ENCODE assay signal across 1 cellular context in the genomic region with DNA sequence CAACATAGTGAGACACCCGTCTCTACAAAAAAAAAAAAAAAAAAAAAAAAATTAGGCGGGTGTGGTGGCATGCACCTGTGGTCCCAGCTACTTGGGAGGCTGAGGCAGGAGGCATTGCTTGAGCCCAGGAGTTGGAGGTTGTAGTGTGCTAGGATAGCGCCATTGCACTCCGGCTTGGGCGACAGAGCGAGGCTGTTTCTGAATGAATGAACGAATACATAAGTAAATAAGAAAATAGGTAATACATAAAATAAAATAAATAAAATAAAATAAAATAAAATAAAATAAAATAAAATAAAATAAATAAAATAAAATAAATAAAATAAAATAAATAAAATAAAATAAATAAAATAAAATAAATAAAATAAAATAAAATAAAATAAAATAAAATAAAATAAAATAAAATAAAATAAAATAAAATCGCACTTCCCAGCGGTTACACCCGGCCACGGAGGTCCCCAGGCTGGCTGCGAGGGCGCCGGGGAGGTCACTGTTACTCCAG.
TF ChIP-seq lines count a peak whose summit lies in the region.

No MANE protein-coding gene starts in this region.

TF ChIP-seq in GM12878, 131 proteins besides CTCF, POLR2A, EP300 and RAD21:
- TF ChIP-seq, protein P1, sequence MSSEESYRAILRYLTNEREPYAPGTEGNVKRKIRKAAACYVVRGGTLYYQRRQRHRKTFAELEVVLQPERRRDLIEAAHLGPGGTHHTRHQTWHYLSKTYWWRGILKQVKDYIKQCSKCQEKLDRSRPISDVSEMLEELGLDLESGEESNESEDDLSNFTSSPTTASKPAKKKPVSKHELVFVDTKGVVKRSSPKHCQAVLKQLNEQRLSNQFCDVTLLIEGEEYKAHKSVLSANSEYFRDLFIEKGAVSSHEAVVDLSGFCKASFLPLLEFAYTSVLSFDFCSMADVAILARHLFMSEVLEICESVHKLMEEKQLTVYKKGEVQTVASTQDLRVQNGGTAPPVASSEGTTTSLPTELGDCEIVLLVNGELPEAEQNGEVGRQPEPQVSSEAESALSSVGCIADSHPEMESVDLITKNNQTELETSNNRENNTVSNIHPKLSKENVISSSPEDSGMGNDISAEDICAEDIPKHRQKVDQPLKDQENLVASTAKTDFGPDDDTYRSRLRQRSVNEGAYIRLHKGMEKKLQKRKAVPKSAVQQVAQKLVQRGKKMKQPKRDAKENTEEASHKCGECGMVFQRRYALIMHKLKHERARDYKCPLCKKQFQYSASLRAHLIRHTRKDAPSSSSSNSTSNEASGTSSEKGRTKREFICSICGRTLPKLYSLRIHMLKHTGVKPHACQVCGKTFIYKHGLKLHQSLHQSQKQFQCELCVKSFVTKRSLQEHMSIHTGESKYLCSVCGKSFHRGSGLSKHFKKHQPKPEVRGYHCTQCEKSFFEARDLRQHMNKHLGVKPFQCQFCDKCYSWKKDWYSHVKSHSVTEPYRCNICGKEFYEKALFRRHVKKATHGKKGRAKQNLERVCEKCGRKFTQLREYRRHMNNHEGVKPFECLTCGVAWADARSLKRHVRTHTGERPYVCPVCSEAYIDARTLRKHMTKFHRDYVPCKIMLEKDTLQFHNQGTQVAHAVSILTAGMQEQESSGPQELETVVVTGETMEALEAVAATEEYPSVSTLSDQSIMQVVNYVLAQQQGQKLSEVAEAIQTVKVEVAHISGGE (CRISPR knock-in tag; IDR thresholded peaks at IDR 0.05): peak; percentile 73; the same call in 1 of the 2 replicates
- TF ChIP-seq SRF (IDR thresholded peaks at IDR 0.05; ENCODE audit: low read depth in 2 of 2, low read length in 2 of 2): 0 out of 4 replicates have a peak, but pooled peaks of 1 of the 2 experiments have one; percentile 8
